In the genomic region with DNA sequence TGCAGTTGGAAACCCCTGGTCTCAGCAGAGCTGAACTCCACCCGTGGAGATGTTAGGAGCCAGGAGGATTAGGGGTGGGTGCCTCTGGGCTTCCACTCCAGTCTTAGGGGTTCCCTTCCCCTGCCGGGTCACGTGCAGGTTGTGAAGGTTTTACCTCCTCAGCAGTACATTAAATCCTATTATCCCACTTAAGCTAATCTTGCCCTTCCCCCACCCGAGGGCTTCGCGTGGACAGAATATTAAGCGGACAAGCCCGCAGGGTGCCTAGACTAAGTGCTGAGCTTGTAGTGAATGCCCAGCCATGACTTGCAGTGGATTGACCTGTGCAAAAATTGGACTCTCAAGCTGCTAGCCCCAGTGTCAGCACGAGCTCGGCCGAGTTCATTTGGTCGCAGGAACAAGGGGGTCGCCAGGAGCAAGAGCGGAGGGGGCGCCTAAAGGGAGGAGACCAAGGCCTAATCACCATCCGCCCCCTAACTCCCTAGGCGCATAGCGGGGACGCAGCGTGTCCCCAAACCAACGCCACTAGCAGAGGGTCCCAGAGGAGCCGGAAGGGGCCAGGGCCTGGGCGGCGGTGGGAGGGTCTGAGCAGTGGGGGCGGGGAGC, we compare ENCODE assay signal across 1 cellular context.
A peak's percentile ranks its signal among the peaks of the same experiment; 100 is the strongest.
TF ChIP-seq lines count a peak whose summit lies in the region.

No MANE protein-coding gene starts in this region.

TF ChIP-seq in HEK293, 187 proteins besides CTCF, POLR2A, EP300 and RAD21 (continued from another document):
- TF ChIP-seq, protein P1, sequence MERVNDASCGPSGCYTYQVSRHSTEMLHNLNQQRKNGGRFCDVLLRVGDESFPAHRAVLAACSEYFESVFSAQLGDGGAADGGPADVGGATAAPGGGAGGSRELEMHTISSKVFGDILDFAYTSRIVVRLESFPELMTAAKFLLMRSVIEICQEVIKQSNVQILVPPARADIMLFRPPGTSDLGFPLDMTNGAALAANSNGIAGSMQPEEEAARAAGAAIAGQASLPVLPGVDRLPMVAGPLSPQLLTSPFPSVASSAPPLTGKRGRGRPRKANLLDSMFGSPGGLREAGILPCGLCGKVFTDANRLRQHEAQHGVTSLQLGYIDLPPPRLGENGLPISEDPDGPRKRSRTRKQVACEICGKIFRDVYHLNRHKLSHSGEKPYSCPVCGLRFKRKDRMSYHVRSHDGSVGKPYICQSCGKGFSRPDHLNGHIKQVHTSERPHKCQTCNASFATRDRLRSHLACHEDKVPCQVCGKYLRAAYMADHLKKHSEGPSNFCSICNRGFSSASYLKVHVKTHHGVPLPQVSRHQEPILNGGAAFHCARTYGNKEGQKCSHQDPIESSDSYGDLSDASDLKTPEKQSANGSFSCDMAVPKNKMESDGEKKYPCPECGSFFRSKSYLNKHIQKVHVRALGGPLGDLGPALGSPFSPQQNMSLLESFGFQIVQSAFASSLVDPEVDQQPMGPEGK (tag by site-specific recombination; IDR thresholded peaks at IDR 0.05), result peak; percentile 18; the same call in 1 of the 2 replicates
- TF ChIP-seq ZNF221 (tag by site-specific recombination; IDR thresholded peaks at IDR 0.05; ENCODE audit: borderline replicate concordance), result no peak
- no peak for TF ChIP-seq ZFHX2 (tag by site-specific recombination; conservative IDR thresholded peaks at IDR 0.05)
- peak; percentile 53; the same call in 1 of the 2 replicates for TF ChIP-seq GLIS2 (tag by site-specific recombination; IDR thresholded peaks at IDR 0.05)
- no peak for TF ChIP-seq ZNF561 (tag by site-specific recombination; IDR thresholded peaks at IDR 0.05; ENCODE audit: borderline replicate concordance)
- TF ChIP-seq ZNF48 (tag by site-specific recombination; IDR thresholded peaks at IDR 0.05), result no peak
- TF ChIP-seq ZNF112 (tag by site-specific recombination; IDR thresholded peaks at IDR 0.05), result no peak
- TF ChIP-seq ZBTB48 (tag by site-specific recombination; IDR thresholded peaks at IDR 0.05), result peak; percentile 89
